Comparison of ENCODE assay signal across 15 cellular contexts in genomic region chr6:81865712-81866111, GRCh38.
DNase-seq lines count a peak whose midpoint lies in the region; ATAC-seq, FAIRE-seq and TF ChIP-seq lines count a peak whose summit lies in the region.
"Had no signal": no experiment of that assay in that cellular context is flagged by ENCODE, and none has a peak within 500 bp of the region (broad histone marks: within the 10 kb centered on the region; RNA-seq: fewer than 3 reads in every experiment).

No MANE protein-coding gene starts in this region.

- DNase-seq in AG10803 (ENCODE audit: low read depth) (peak; percentile 44), LHCN-M2 (ENCODE audit: low read depth) (peak; percentile 88), choroid plexus epithelial cell (ENCODE audit: low read depth) (peak; percentile 52), HepG2 (ENCODE audit: low spot score) (peak; percentile 51), heart left ventricle (no peak), heart right ventricle (no peak)
- DNase-seq: activated effector memory CD4-positive, alpha-beta T cell treated with anti-CD3 and anti-CD28 coated beads, Interleukin-2, amount 50 U/mL, for 16 hours; COR-L47; effector CD4-positive, alpha-beta T cell; left ventricle myocardium inferior; right cardiac atrium; stimulated activated CD8-positive, alpha-beta memory T cell treated with anti-CD3 and anti-CD28 coated beads, Interleukin-4, amount 100 ng/mL, for 48 hours had no signal

- no peak overlapping the region for H2AFZ ChIP-seq in HepG2 (ENCODE audit: low read length)

- no peak overlapping the region for H3K4me2 ChIP-seq in HepG2 (ENCODE audit: low read depth, low read length)

- H3K4me3 ChIP-seq in AG10803 (ENCODE audit: low read length) (no peak overlapping the region), choroid plexus epithelial cell (ENCODE audit: low read depth, low read length) (no peak overlapping the region), HepG2 (replicated peaks in 1 of 3; ENCODE audit: insufficient read depth in 1 of 3, low read depth in 2 of 3, low read length in 3 of 3) (no peak overlapping the region), heart left ventricle (no peak overlapping the region), heart right ventricle (no peak overlapping the region)
- H3K4me3 ChIP-seq: left ventricle myocardium inferior had no signal

- no peak overlapping the region for H3K9ac ChIP-seq in HepG2 (ENCODE audit: insufficient read depth, low read depth, low read length)

- in situ Hi-C loops in HepG2 (cut with HindIII; ENCODE audit: extremely low pct_ligation_motif_present, low pct_unique_long_range_greater_than_20kb) = no loop called here

- H3K36me3 ChIP-seq in HepG2 (replicated peaks in 1 of 2; ENCODE audit: control insufficient read depth in 1 of 2, insufficient read depth in 2 of 2, low read length in 2 of 2) (no peaks in the 10 kb centered on the region), heart left ventricle (no peaks in the 10 kb centered on the region), heart right ventricle (no peaks in the 10 kb centered on the region)
- H3K36me3 ChIP-seq: left ventricle myocardium inferior had no signal

- BruUV-seq in HepG2 (replicated peaks; lab: Mats Ljungman, UMichigan) = no TSS peak

- TF ChIP-seq POLR2A in HepG2 (IDR thresholded peaks at IDR 0.05; ENCODE audit: insufficient read depth in 1 of 2, low read depth in 2 of 2, low read length in 2 of 2) = no peak
- TF ChIP-seq POLR2A in heart left ventricle (IDR thresholded peaks at IDR 0.05) = no peak

- TF ChIP-seq EP300 in HepG2 (IDR thresholded peaks at IDR 0.05; ENCODE audit: low read depth in 2 of 2, low read length in 2 of 2) = no peak
- no peak for TF ChIP-seq EP300 in HepG2 (CRISPR knock-in tag; IDR thresholded peaks at IDR 0.05; ENCODE audit: borderline replicate concordance)

- H3K27me3 ChIP-seq in HepG2 (ENCODE audit: control insufficient read depth in 1 of 2, insufficient read depth in 2 of 2, low read length in 2 of 2) = no peaks in the 10 kb centered on the region
- no peaks in the 10 kb centered on the region for H3K27me3 ChIP-seq in heart left ventricle
- H3K27me3 ChIP-seq in heart right ventricle = no peaks in the 10 kb centered on the region

- no peaks in the 10 kb centered on the region for H4K20me1 ChIP-seq in HepG2 (ENCODE audit: insufficient read depth, low read length)

- TF ChIP-seq CTCF in AG10803 (conservative IDR thresholded peaks at IDR 0.05; ENCODE audit: low read length) = no peak
- no peak for TF ChIP-seq CTCF in choroid plexus epithelial cell (conservative IDR thresholded peaks at IDR 0.05; ENCODE audit: low read depth, low read length)
- TF ChIP-seq CTCF in HepG2 (CRISPR knock-in tag; IDR thresholded peaks at IDR 0.05) = no peak
- TF ChIP-seq CTCF in heart left ventricle (IDR thresholded peaks at IDR 0.05) = no peak
- no peak for TF ChIP-seq CTCF in heart right ventricle (IDR thresholded peaks at IDR 0.05)

- FAIRE-seq in HepG2 (lab: Jason Lieb, UNC) = no peak

- intact Hi-C loops in HepG2 (cut with micrococcal nuclease; ENCODE audit: unreplicated experiment) (no loop called here), heart left ventricle (cut with DNase I) (no loop called here), heart right ventricle (cut with DNase I) (no loop called here)

- ATAC-seq in HepG2 (peak; percentile 65; the same call in 2 of the 3 replicates), HG02798 (IDR thresholded peaks at IDR 0.05; ENCODE audit: poor library complexity, unreplicated experiment) (no peak), heart left ventricle (no peak), heart right ventricle (no peak), GM18873 (IDR thresholded peaks at IDR 0.05; ENCODE audit: low FRiP score, unreplicated experiment) (no peak)
- ATAC-seq: right cardiac atrium had no signal

- POLR2A ChIA-PET in HepG2 (lab: Yijun Ruan, JAX) = no interaction called here

- WGBS in HepG2 (ENCODE audit: low lambda C conversion rate) = 65% methylated on average over 3 of the region's 3 CpGs
- 63 to 74% (median 67%) methylated on average over 3 of the region's 3 CpGs for WGBS in heart left ventricle, 4 donors
- WGBS in heart right ventricle, 2 donors = 65 to 72% methylated on average over 3 of the region's 3 CpGs

- H3K4me1 ChIP-seq in HepG2 (ENCODE audit: insufficient read depth, low read length) = peaks cover 60% of the 10 kb centered on the region
- H3K4me1 ChIP-seq in heart left ventricle = peaks cover 0 to 12% (median 0%) of the 10 kb centered on the region in 12 donors
- H3K4me1 ChIP-seq in heart right ventricle = peaks cover 0 to 16% (median 4%) of the 10 kb centered on the region in 9 donors

- no peaks in the 10 kb centered on the region for H3K9me3 ChIP-seq in HepG2 (ENCODE audit: low read length)
- no peaks in the 10 kb centered on the region for H3K9me3 ChIP-seq in heart left ventricle
- no peaks in the 10 kb centered on the region for H3K9me3 ChIP-seq in heart right ventricle
- H3K9me3 ChIP-seq: left ventricle myocardium inferior had no signal

- H3K27ac ChIP-seq in HepG2 (ENCODE audit: extremely low read length, insufficient read depth, low read length) (no peak overlapping the region), heart left ventricle (no peak overlapping the region), heart right ventricle (no peak overlapping the region)
- H3K27ac ChIP-seq: left ventricle myocardium inferior, VCaP had no signal

- CTCF ChIA-PET in HepG2 (lab: Yijun Ruan, JAX; ENCODE audit: low intra/inter-chr PET ratio, low total read pairs) = no interaction called here

- TF ChIP-seq RAD21 in HepG2 (CRISPR knock-in tag; IDR thresholded peaks at IDR 0.05) = no peak

- no peaks in the 10 kb centered on the region for H3K79me2 ChIP-seq in HepG2 (ENCODE audit: insufficient read depth, low read length)

TF ChIP-seq in HepG2, 621 proteins besides CTCF, POLR2A, EP300 and RAD21 (continues in another document):
- no peak for TF ChIP-seq ISX (CRISPR knock-in tag; conservative IDR thresholded peaks at IDR 0.05)
- TF ChIP-seq ARNTL (CRISPR knock-in tag; IDR thresholded peaks at IDR 0.05) = no peak
- peak; percentile 38; the same call in 1 of the 2 replicates for TF ChIP-seq HOMEZ (CRISPR knock-in tag; IDR thresholded peaks at IDR 0.05; ENCODE audit: low read depth)
- no peak for TF ChIP-seq ZFP36 (IDR thresholded peaks at IDR 0.05; ENCODE audit: borderline replicate concordance, low read depth, low read length, partially characterized antibody)
- TF ChIP-seq IRF1 (CRISPR knock-in tag; IDR thresholded peaks at IDR 0.05; ENCODE audit: low read depth) = no peak
- TF ChIP-seq SALL1 (CRISPR knock-in tag; IDR thresholded peaks at IDR 0.05) = no peak
- no peak for TF ChIP-seq ZNF256 (CRISPR knock-in tag; conservative IDR thresholded peaks at IDR 0.05)
- TF ChIP-seq ZKSCAN8 (CRISPR knock-in tag; IDR thresholded peaks at IDR 0.05; ENCODE audit: borderline replicate concordance) = no peak
- no peak for TF ChIP-seq PATZ1 (CRISPR knock-in tag; IDR thresholded peaks at IDR 0.05)
- no peak for TF ChIP-seq DNMT1 (CRISPR knock-in tag; IDR thresholded peaks at IDR 0.05)
- no peak for TF ChIP-seq RFXANK (CRISPR knock-in tag; IDR thresholded peaks at IDR 0.05)
- no peak for TF ChIP-seq SMARCC2 (IDR thresholded peaks at IDR 0.05)
- no peak for TF ChIP-seq ZMYM4 (CRISPR knock-in tag; IDR thresholded peaks at IDR 0.05)
- TF ChIP-seq HNF4G (IDR thresholded peaks at IDR 0.05; ENCODE audit: borderline replicate concordance, low read depth, low read length) = no peak
- no peak for TF ChIP-seq HNF4G (CRISPR knock-in tag; IDR thresholded peaks at IDR 0.05; ENCODE audit: borderline replicate concordance, low read depth)
- peak; percentile 28; the same call in 1 of the 2 replicates for TF ChIP-seq ATF3 (CRISPR knock-in tag; IDR thresholded peaks at IDR 0.05)
- no peak for TF ChIP-seq SMAD9 (CRISPR knock-in tag; IDR thresholded peaks at IDR 0.05)

Comparison
In these comparisons a context has a peak if more than half of its experiments do, and no peak if none do; other contexts are left out.
1. DNase-seq: peak in AG10803 (single experiment), LHCN-M2 (single experiment), choroid plexus epithelial cell (single experiment) and HepG2 (single experiment); none in heart left ventricle (0 of 5) and heart right ventricle (0 of 2).